Comparison of ENCODE assay signal across 9 cellular contexts in the genomic region with DNA sequence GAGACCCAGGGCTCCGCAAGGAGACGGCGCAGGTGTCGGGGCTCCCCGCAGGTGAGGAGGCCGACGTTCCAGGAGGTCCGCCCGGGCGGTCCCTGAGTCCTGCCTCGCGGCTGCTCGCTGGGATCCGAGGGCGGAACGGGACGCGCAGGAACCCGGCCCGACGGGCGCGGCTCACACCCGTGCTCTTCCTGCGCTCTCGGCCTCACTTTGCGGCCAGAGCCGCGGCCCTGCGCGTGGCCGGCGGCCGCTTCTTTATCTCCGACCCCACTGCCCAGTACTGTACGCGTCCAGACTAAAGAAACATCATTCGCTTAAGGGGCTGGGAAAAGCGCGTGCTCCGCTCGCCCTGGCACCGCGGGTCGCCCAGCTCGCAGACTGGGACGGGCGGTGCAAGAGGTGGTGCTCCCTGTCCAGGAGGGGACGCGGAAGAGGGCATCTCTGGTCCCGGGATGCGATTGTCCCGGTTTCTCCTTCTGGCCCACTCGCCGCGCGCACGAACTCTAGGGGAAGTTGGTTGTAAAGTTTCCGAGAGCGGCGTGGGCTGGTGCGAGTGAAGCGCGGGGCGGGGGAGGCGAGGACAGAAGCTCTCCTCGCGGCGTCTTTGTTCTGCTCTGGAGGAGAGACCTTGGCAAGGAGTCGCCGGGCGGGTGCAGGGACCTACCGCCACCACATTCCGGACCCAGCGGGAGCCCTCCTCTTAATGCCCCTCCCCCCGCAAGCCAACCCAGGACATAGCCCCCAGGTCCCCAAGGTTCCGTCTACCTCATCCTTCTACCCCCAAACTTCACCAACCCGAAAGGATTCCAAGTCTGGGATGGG.
A peak's percentile ranks its signal among the peaks of the same experiment; 100 is the strongest.
DNase-seq lines count a peak whose midpoint lies in the region; ATAC-seq, FAIRE-seq and TF ChIP-seq lines count a peak whose summit lies in the region.
"Had no signal": no experiment of that assay in that cellular context is flagged by ENCODE, and none has a peak within 500 bp of the region (broad histone marks: within the 10 kb centered on the region; RNA-seq: fewer than 3 reads in every experiment).

No MANE protein-coding gene starts in this region.

- no peaks in the 10 kb centered on the region for H3K36me3 ChIP-seq in right lobe of liver
- no peaks in the 10 kb centered on the region for H3K36me3 ChIP-seq in tibial artery
- no peaks in the 10 kb centered on the region for H3K36me3 ChIP-seq in OCI-LY7 (ENCODE audit: insufficient read depth, low read length)

- ATAC-seq in right lobe of liver, result peak; percentile 27 to 52 (median 43)

- H3K4me2 ChIP-seq in OCI-LY7 (ENCODE audit: low read length), result no peak overlapping the region

- H4K20me1 ChIP-seq in OCI-LY7 (ENCODE audit: insufficient read depth, low read length), result no peaks in the 10 kb centered on the region

- no peaks in the 10 kb centered on the region for H3K9me3 Mint-ChIP-seq in MCF 10A (ENCODE audit: unreplicated experiment)

- no peaks in the 10 kb centered on the region for H3K9me3 ChIP-seq in right lobe of liver
- no peaks in the 10 kb centered on the region for H3K9me3 ChIP-seq in tibial artery
- no peaks in the 10 kb centered on the region for H3K9me3 ChIP-seq in OCI-LY7 (ENCODE audit: low read length)

- no peak for TF ChIP-seq POLR2A in H54 (IDR thresholded peaks at IDR 0.05; ENCODE audit: low read depth, low read length)
- TF ChIP-seq POLR2A in right lobe of liver (IDR thresholded peaks at IDR 0.05), result no peak

- BruUV-seq in MCF 10A (replicated peaks; lab: Mats Ljungman, UMichigan) (no TSS peak), OCI-LY7 (replicated peaks; lab: Mats Ljungman, UMichigan) (no TSS peak)

- no peaks in the 10 kb centered on the region for H3K36me3 Mint-ChIP-seq in MCF 10A (ENCODE audit: insufficient read depth, unreplicated experiment)

- intact Hi-C loops in MCF 10A (cut with micrococcal nuclease) (no loop called here), right lobe of liver (cut with DNase I) (no loop called here), tibial artery (cut with DNase I; ENCODE audit: low total_unique reads) (loop anchor here (10.0 kb wide), 1 partner anchor 70 kb away; the partner anchor contains the start of gene SOX4), OCI-LY7 (cut with micrococcal nuclease; ENCODE audit: unreplicated experiment) (loop anchor here (2.0 kb wide), 1 partner anchor 38 kb away; no protein-coding TSS in a partner anchor)

- no peaks in the 10 kb centered on the region for H3K79me2 ChIP-seq in OCI-LY7 (ENCODE audit: insufficient read depth, low read depth, low read length)

- DNase-seq in AG08395 (ENCODE audit: low spot score) (peak; percentile 10), H54 (ENCODE audit: insufficient read length, low spot score) (peak; percentile 16), MCF 10A (ENCODE audit: unreplicated experiment) (peak; percentile 5), right lobe of liver (peak in 1 of 3 donors; percentile 25), tibial artery (peak in 1 of 2 donors; percentile 29), pons (ENCODE audit: low spot score) (no peak), H4 (ENCODE audit: low spot score) (no peak), OCI-LY7 (ENCODE audit: low spot score) (no peak)

- peak overlapping the region; percentile 69 for H3K4me3 Mint-ChIP-seq in MCF 10A (ENCODE audit: unreplicated experiment)

- H3K27ac ChIP-seq in right lobe of liver (no peak overlapping the region), tibial artery (no peak overlapping the region), OCI-LY7 (ENCODE audit: low read depth, low read length, poor library complexity, severe bottlenecking) (no peak overlapping the region)

- H3K9me2 ChIP-seq in OCI-LY7 (ENCODE audit: insufficient read depth, low read length), result no peaks in the 10 kb centered on the region

- no peaks in the 10 kb centered on the region for H3K27me3 Mint-ChIP-seq in MCF 10A (ENCODE audit: insufficient read depth, unreplicated experiment)

- H3K4me1 ChIP-seq in right lobe of liver, result no peaks in the 10 kb centered on the region
- peaks cover 0 to 31% (median 22%) of the 10 kb centered on the region in 4 donors for H3K4me1 ChIP-seq in tibial artery
- no peaks in the 10 kb centered on the region for H3K4me1 ChIP-seq in OCI-LY7 (ENCODE audit: insufficient read depth, low read length, poor library complexity, severe bottlenecking)

- CTCF ChIA-PET in MCF 10A (lab: Yijun Ruan, JAX) (interaction anchor here (1.1 kb wide), 1 partner anchor 271 kb away, joined by 3 read pairs; no protein-coding TSS in a partner anchor), OCI-LY7 (lab: Charles Lee; ENCODE audit: unreplicated experiment) (no interaction called here)

- TF ChIP-seq CTCF in MCF 10A (IDR thresholded peaks at IDR 0.05; ENCODE audit: unreplicated experiment) (no peak), right lobe of liver (IDR thresholded peaks at IDR 0.05) (no peak), tibial artery (IDR thresholded peaks at IDR 0.05) (no peak), OCI-LY7 (conservative IDR thresholded peaks at IDR 0.05; ENCODE audit: low read length) (no peak)

- H3K27ac Mint-ChIP-seq in MCF 10A (ENCODE audit: low read depth, unreplicated experiment), result no peak overlapping the region

- no peak for FAIRE-seq in H54 (lab: Jason Lieb, UNC)
- FAIRE-seq: endometrium had no signal

- H2AFZ ChIP-seq in OCI-LY7 (ENCODE audit: low read length), result no peak overlapping the region

- no peaks in the 10 kb centered on the region for H3K4me1 Mint-ChIP-seq in MCF 10A (ENCODE audit: insufficient read depth, unreplicated experiment)

- H3K4me3 ChIP-seq in right lobe of liver (peak overlapping the region; percentile 16 to 24 (median 21)), tibial artery (peak overlapping the region; percentile 47 to 60), OCI-LY7 (ENCODE audit: low read depth, low read length, poor library complexity, severe bottlenecking) (no peak overlapping the region)

- POLR2A ChIA-PET in MCF 10A (lab: Yijun Ruan, JAX), result no interaction called here
- POLR2A ChIA-PET in OCI-LY7 (lab: Charles Lee), result interaction anchor here (0.6 kb wide), 1 partner anchor 99 kb away, joined by 3 read pairs; no protein-coding TSS in a partner anchor

- 0% methylated on average over 5 of the region's 78 CpGs for WGBS in right lobe of liver (ENCODE audit: insufficient coverage, low coverage, low lambda C conversion rate, missing lambda C conversion rate)

- H3K27me3 ChIP-seq in right lobe of liver (peaks cover 0 to 14% of the 10 kb centered on the region in 2 donors), tibial artery (peaks cover 0 to 52% of the 10 kb centered on the region in 2 donors)

Comparison
In these comparisons a context has a peak if more than half of its experiments do, and no peak if none do; other contexts are left out.
1. DNase-seq: peak in AG08395 (single experiment), H54 (single experiment) and MCF 10A (single experiment); none in pons (single experiment), H4 (single experiment) and OCI-LY7 (single experiment).
2. intact Hi-C loops: an anchor here in tibial artery (10.0 kb wide) and OCI-LY7 (2.0 kb wide); none called in MCF 10A and right lobe of liver.